Comparison of ENCODE assay signal across 9 cellular contexts in the genomic region with DNA sequence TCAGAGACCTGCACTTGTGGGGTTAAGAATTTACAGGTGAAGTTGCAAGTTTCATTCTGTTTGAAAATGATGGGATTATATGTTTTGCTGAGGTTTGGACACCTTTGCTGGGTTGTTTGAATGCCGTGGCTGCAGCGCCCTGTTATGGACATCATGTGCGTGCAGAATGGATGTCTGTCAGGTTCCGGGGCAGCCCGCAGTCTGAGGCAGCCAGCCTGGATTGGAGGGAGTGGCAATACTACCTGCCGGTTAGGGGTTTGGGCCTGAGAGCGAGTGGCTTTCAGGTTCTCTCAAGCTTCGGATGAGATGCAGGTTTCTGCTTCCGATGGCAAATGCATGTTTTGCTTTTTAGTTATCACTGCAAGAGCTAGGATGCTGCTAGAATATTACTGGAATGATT. TPM values are rescaled to one million over a fixed set of nuclear protein-coding genes. Genes with fewer than 3 reads are reported as not detected.
A peak's percentile ranks its signal among the peaks of the same experiment; 100 is the strongest.
DNase-seq lines count a peak whose midpoint lies in the region; ATAC-seq and TF ChIP-seq lines count a peak whose summit lies in the region.
"Had no signal": no experiment of that assay in that cellular context is flagged by ENCODE, and none has a peak within 500 bp of the region (broad histone marks: within the 10 kb centered on the region; RNA-seq: fewer than 3 reads in every experiment).

No MANE protein-coding gene starts in this region.

- H3K27ac Mint-ChIP-seq in nephron progenitor cell: no peak overlapping the region

- peaks cover 9% of the 10 kb centered on the region for H3K4me1 ChIP-seq in HEK293 (ENCODE audit: control insufficient read depth, insufficient read depth, low read length)

- peaks cover 42% of the 10 kb centered on the region for H3K4me1 Mint-ChIP-seq in nephron progenitor cell

- POLR2A ChIA-PET in HEK293 (lab: Yijun Ruan, JAX): no interaction called here

- no peaks in the 10 kb centered on the region for H3K36me3 Mint-ChIP-seq in nephron progenitor cell (ENCODE audit: low read depth)

- peak overlapping the region; percentile 28; the same call in 1 of the 2 replicates for H3K27ac ChIP-seq in HEK293 (ENCODE audit: extremely low read depth, low read depth, low read length)

- H3K9me3 ChIP-seq in HEK293 (ENCODE audit: control insufficient read depth, insufficient read depth, low read depth, low read length): no peaks in the 10 kb centered on the region

- H3K4me3 ChIP-seq in HEK293 (ENCODE audit: low read depth, low read length): no peak overlapping the region

- CTCF ChIA-PET in HEK293 (lab: Yijun Ruan, JAX): no interaction called here

- TF ChIP-seq CTCF in HEK293 (tag by site-specific recombination; IDR thresholded peaks at IDR 0.05): no peak
- no peak for TF ChIP-seq CTCF in omental fat pad (IDR thresholded peaks at IDR 0.05)
- TF ChIP-seq CTCF in nephron progenitor cell (IDR thresholded peaks at IDR 0.05): no peak

- no peaks in the 10 kb centered on the region for H3K9me3 Mint-ChIP-seq in nephron progenitor cell

- peak; percentile 26 to 47 for DNase-seq in activated CD4-positive, alpha-beta T cell treated with anti-CD3 and anti-CD28 coated beads for 4 hours
- DNase-seq in effector CD4-positive, alpha-beta T cell: peak; percentile 50
- DNase-seq in stimulated activated CD4-positive, alpha-beta T cell treated with anti-CD3 and anti-CD28 coated beads, TNF-alpha, amount 100 ng/mL, for 1 hour (ENCODE audit: low read depth in 3 of 3, low spot score in 1 of 3): peak in 2 of 3 donors; percentile 13 to 35
- DNase-seq in NCI-H2196 treated with DMSO at 0.1 percent for 48 hours (lab: John Stamatoyannopoulos, UW; ENCODE audit: unreplicated experiment) (no peak), omental fat pad (ENCODE audit: low spot score) (no peak), nephron progenitor cell (no peak)
- DNase-seq: NCI-H2107 had no signal

- no peak overlapping the region for H3K4me3 Mint-ChIP-seq in nephron progenitor cell

- H3K36me3 ChIP-seq in HEK293 (ENCODE audit: control insufficient read depth in 2 of 2, insufficient read depth in 1 of 2, low read length in 2 of 2): peaks cover 0 to 1% of the 10 kb centered on the region in 2 experiments; a peak in 1 of 3 replicates

- peaks cover 4% of the 10 kb centered on the region for H3K27me3 Mint-ChIP-seq in nephron progenitor cell (ENCODE audit: low read depth, poor library complexity)

- ATAC-seq in omental fat pad (ENCODE audit: low FRiP score) (no peak), GM19035 (IDR thresholded peaks at IDR 0.05; ENCODE audit: unreplicated experiment) (no peak)

TF ChIP-seq in HEK293, 187 proteins besides CTCF, POLR2A, EP300 and RAD21:
- peak; percentile 60 for TF ChIP-seq ZNF600 (tag by site-specific recombination; IDR thresholded peaks at IDR 0.05)
- TF ChIP-seq ZNF140 (tag by site-specific recombination; IDR thresholded peaks at IDR 0.05): no peak

RNA-seq across cellular contexts. Expression of gene CASP8, which starts 1.1 kb away (rescaled TPM):
- 10 to 100 TPM; 22.9 to 31.4 (median 26.5) TPM for total RNA-seq in omental fat pad

Comparison
In these comparisons a context has a peak if more than half of its experiments do, and no peak if none do; other contexts are left out.
1. DNase-seq: peak in activated CD4-positive, alpha-beta T cell treated with anti-CD3 and anti-CD28 coated beads for 4 hours (2 of 2), effector CD4-positive, alpha-beta T cell (single experiment) and stimulated activated CD4-positive, alpha-beta T cell treated with anti-CD3 and anti-CD28 coated beads, TNF-alpha, amount 100 ng/mL, for 1 hour (2 of 3); none in NCI-H2196 treated with DMSO at 0.1 percent for 48 hours (single experiment), omental fat pad (single experiment) and nephron progenitor cell (single experiment).